Comparison of ENCODE assay signal across 6 cellular contexts in the genomic region with DNA sequence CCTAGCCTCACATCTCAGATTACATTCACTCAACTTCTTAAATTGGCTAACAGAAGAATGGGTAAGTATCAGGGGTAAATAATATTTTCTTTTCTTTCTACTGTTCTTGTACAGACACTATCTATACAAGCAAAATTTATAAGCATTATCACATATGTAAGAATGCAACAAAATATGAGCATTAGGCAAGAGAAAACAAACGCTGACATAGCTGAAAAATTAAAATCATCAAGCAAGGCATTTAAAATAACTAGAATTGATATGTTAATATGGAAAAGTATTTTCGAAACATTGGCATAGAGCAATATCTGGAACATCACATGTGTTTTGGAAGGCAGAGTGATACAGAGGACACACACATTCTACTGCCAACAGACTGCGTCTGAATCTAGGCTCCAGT.
"Had no signal": no experiment of that assay in that cellular context is flagged by ENCODE, and none has a peak within 500 bp of the region (broad histone marks: within the 10 kb centered on the region; RNA-seq: fewer than 3 reads in every experiment).

No MANE protein-coding gene starts in this region.

- H3K9ac ChIP-seq: KMS-11 had no signal

- H3K27ac ChIP-seq: HL-60, KMS-11 had no signal

- H3K4me2 ChIP-seq: KMS-11 had no signal

- FAIRE-seq: HTR-8/SVneo had no signal

- DNase-seq: Karpas-422, KBM-7, KG1 had no signal
